ENCODE assay signal across 18 cellular contexts in genomic region chr15:70518201-70519003, GRCh38.
DNase-seq lines count a peak whose midpoint lies in the region; ATAC-seq and TF ChIP-seq lines count a peak whose summit lies in the region.
"Had no signal": no experiment of that assay in that cellular context is flagged by ENCODE, and none has a peak within 500 bp of the region (broad histone marks: within the 10 kb centered on the region; RNA-seq: fewer than 3 reads in every experiment).

No MANE protein-coding gene starts in this region.

- no peak for TF ChIP-seq EP300 in sigmoid colon (IDR thresholded peaks at IDR 0.05)

- ATAC-seq in RWPE2 (ENCODE audit: low read depth), result 0 out of 3 replicates have a peak, but pooled peaks have one; percentile 15
- no peak for ATAC-seq in HG03457 (IDR thresholded peaks at IDR 0.05; ENCODE audit: unreplicated experiment)
- no peak for ATAC-seq in HG02840 (IDR thresholded peaks at IDR 0.05; ENCODE audit: low FRiP score, unreplicated experiment)

- TF ChIP-seq POLR2A in sigmoid colon (IDR thresholded peaks at IDR 0.05), result no peak

- no peak overlapping the region for H3K4me3 ChIP-seq in RWPE2 (ENCODE audit: severe bottlenecking)
- no peak overlapping the region for H3K4me3 ChIP-seq in epithelial cell of esophagus (ENCODE audit: low read length)
- H3K4me3 ChIP-seq in sigmoid colon, result no peak overlapping the region
- H3K4me3 ChIP-seq: SJCRH30 had no signal

- intact Hi-C loops in sigmoid colon (cut with DNase I), result no loop called here

- TF ChIP-seq CTCF in RWPE2 (IDR thresholded peaks at IDR 0.05; ENCODE audit: poor library complexity, severe bottlenecking) (no peak), epithelial cell of esophagus (IDR thresholded peaks at IDR 0.05; ENCODE audit: insufficient read depth, low read depth, low read length, missing control alignments) (no peak), sigmoid colon (IDR thresholded peaks at IDR 0.05) (no peak)

- in situ Hi-C loops in G401 (cut with HindIII; ENCODE audit: low sequenced_read_pairs), result no loop called here

- H3K4me1 ChIP-seq in RWPE2 (ENCODE audit: insufficient read depth, poor library complexity, severe bottlenecking), result no peaks in the 10 kb centered on the region
- no peaks in the 10 kb centered on the region for H3K4me1 ChIP-seq in sigmoid colon
- H3K4me1 ChIP-seq: SJCRH30 had no signal

- DNase-seq in NCI-H69 (lab: John Stamatoyannopoulos, UW) (peak; percentile 21), RWPE2 (ENCODE audit: low spot score) (peak; percentile 61), epithelial cell of esophagus (ENCODE audit: low read depth) (peak; percentile 57), sigmoid colon (peak; percentile 30), AG20443 (ENCODE audit: low spot score) (no peak), G401 (ENCODE audit: low spot score) (no peak)
- DNase-seq: DND-41, GDM1, HCEC 1CT, MV-4-11, NCI-H187, NCI-H2227 treated with DMSO at 0.1 percent for 48 hours, NCI-H510A treated with DMSO at 0.1 percent for 48 hours, NCI-H82, SJCRH30 had no signal

- no peak overlapping the region for H3K27ac ChIP-seq in RWPE2 (ENCODE audit: poor library complexity, severe bottlenecking)
- H3K27ac ChIP-seq in sigmoid colon, result no peak overlapping the region
- H3K27ac ChIP-seq: KMS-11, SJCRH30 had no signal

- H3K9me3 ChIP-seq in RWPE2 (ENCODE audit: severe bottlenecking), result no peaks in the 10 kb centered on the region
- H3K9me3 ChIP-seq in sigmoid colon, result no peaks in the 10 kb centered on the region
- H3K9me3 ChIP-seq: SJCRH30 had no signal

- no peaks in the 10 kb centered on the region for H3K27me3 ChIP-seq in RWPE2 (ENCODE audit: insufficient read depth, poor library complexity, severe bottlenecking)
- H3K27me3 ChIP-seq in sigmoid colon, result no peaks in the 10 kb centered on the region
- H3K27me3 ChIP-seq: SJCRH30 had no signal

- H3K36me3 ChIP-seq in RWPE2 (ENCODE audit: low read depth) (no peaks in the 10 kb centered on the region), sigmoid colon (no peaks in the 10 kb centered on the region)
- H3K36me3 ChIP-seq: SJCRH30 had no signal

- WGBS in sigmoid colon, 2 donors, result 87 to 95% methylated on average over 11 of the region's 11 CpGs

Comparison
In these comparisons a context has a peak if more than half of its experiments do, and no peak if none do; other contexts are left out.
1. DNase-seq: peak in NCI-H69 (single experiment), RWPE2 (single experiment), epithelial cell of esophagus (single experiment) and sigmoid colon (single experiment); none in AG20443 (single experiment) and G401 (single experiment).